Comparison of ENCODE assay signal across 12 cellular contexts in the genomic region with DNA sequence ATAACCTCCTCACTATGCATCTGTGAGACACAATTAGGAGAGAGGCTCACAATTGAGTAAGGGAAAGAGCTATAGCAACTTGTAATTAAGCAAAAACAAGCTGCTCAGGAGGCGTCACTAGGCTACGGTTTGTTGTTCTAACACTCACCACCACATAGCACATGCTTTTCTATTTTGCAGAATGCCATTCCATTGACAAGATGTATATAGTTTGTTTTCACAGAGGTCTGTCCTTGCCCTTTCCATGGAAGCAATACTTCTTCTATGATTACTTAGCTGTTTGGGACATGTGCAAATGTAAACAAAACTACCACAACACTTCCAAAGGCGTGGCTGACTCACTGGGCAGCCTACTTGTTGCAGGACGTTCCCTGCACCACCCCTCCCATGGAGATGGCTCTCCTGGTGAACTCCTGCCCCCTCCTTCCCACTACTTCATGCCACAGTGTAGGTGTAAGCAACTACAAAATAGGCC. TPM values are rescaled to one million over a fixed set of nuclear protein-coding genes. Genes with fewer than 3 reads are reported as not detected.
DNase-seq lines count a peak whose midpoint lies in the region; ATAC-seq and TF ChIP-seq lines count a peak whose summit lies in the region.
"Had no signal": no experiment of that assay in that cellular context is flagged by ENCODE, and none has a peak within 500 bp of the region (broad histone marks: within the 10 kb centered on the region; RNA-seq: fewer than 3 reads in every experiment).

No MANE protein-coding gene starts in this region.

- H3K4me1 ChIP-seq in HEK293 (ENCODE audit: control insufficient read depth, insufficient read depth, low read length) (no peaks in the 10 kb centered on the region), RWPE2 (ENCODE audit: insufficient read depth, poor library complexity, severe bottlenecking) (peaks cover 11% of the 10 kb centered on the region)

- CTCF ChIA-PET in HEK293 (lab: Yijun Ruan, JAX): interaction anchor here (0.6 kb wide), 1 partner anchor 73 kb away, joined by 3 read pairs; no protein-coding TSS in a partner anchor

- no peaks in the 10 kb centered on the region for H3K36me3 ChIP-seq in HEK293 (ENCODE audit: control insufficient read depth in 2 of 2, insufficient read depth in 1 of 2, low read length in 2 of 2)
- H3K36me3 ChIP-seq in RWPE2 (ENCODE audit: low read depth): no peaks in the 10 kb centered on the region

- no peak overlapping the region for H3K4me3 ChIP-seq in HEK293 (ENCODE audit: low read depth, low read length)
- no peak overlapping the region for H3K4me3 ChIP-seq in RWPE2 (ENCODE audit: severe bottlenecking)
- H3K4me3 ChIP-seq in fibroblast of villous mesenchyme (ENCODE audit: low read depth, low read length): no peak overlapping the region

- intact Hi-C loops in sciatic nerve (cut with DNase I): no loop called here

- POLR2A ChIA-PET in HEK293 (lab: Yijun Ruan, JAX): no interaction called here

- no peaks in the 10 kb centered on the region for H3K27me3 ChIP-seq in RWPE2 (ENCODE audit: insufficient read depth, poor library complexity, severe bottlenecking)

- H3K27ac ChIP-seq in HEK293 (ENCODE audit: extremely low read depth, low read depth, low read length) (no peak overlapping the region), RWPE2 (ENCODE audit: poor library complexity, severe bottlenecking) (no peak overlapping the region)

- TF ChIP-seq CTCF in HEK293 (tag by site-specific recombination; IDR thresholded peaks at IDR 0.05): no peak
- TF ChIP-seq CTCF in RWPE2 (IDR thresholded peaks at IDR 0.05; ENCODE audit: poor library complexity, severe bottlenecking): no peak
- TF ChIP-seq CTCF in fibroblast of villous mesenchyme (IDR thresholded peaks at IDR 0.05; ENCODE audit: insufficient read depth, low read depth, low read length): no peak

- no peak for DNase-seq in RWPE2 (ENCODE audit: low spot score)
- DNase-seq in fibroblast of villous mesenchyme (ENCODE audit: low read depth): peak; percentile 99
- no peak for DNase-seq in sciatic nerve (ENCODE audit: low spot score)
- DNase-seq: NCI-H1092 treated with DMSO at 0.1 percent for 48 hours; SIG-M5; stimulated activated CD8-positive, alpha-beta memory T cell treated with anti-CD3 and anti-CD28 coated beads, Interleukin-4, amount 100 ng/mL, for 48 hours had no signal

- ATAC-seq in RWPE2 (ENCODE audit: low read depth) (peak; percentile 91), sciatic nerve (peak; percentile 39), HG03025 (IDR thresholded peaks at IDR 0.05; ENCODE audit: low FRiP score, unreplicated experiment) (no peak), HG02840 (IDR thresholded peaks at IDR 0.05; ENCODE audit: low FRiP score, unreplicated experiment) (no peak), GM21737 (IDR thresholded peaks at IDR 0.05; ENCODE audit: unreplicated experiment) (no peak), HG03439 (IDR thresholded peaks at IDR 0.05; ENCODE audit: unreplicated experiment) (no peak)

- H3K9me3 ChIP-seq in HEK293 (ENCODE audit: control insufficient read depth, insufficient read depth, low read depth, low read length) (no peaks in the 10 kb centered on the region), RWPE2 (ENCODE audit: severe bottlenecking) (no peaks in the 10 kb centered on the region)

TF ChIP-seq in HEK293, 187 proteins besides CTCF, POLR2A, EP300 and RAD21 (continues in another document):
- TF ChIP-seq KLF8 (tag by site-specific recombination; IDR thresholded peaks at IDR 0.05) (no peak), ZNF341 (tag by site-specific recombination; IDR thresholded peaks at IDR 0.05; ENCODE audit: low read depth) (0 out of 2 replicates have a peak, but pooled peaks have one; percentile 21), ZNF239 (tag by site-specific recombination; IDR thresholded peaks at IDR 0.05) (no peak), ZNF335 (tag by site-specific recombination; conservative IDR thresholded peaks at IDR 0.05) (no peak), SP7 (tag by site-specific recombination; IDR thresholded peaks at IDR 0.05) (peak; percentile 67), ZFHX2 (tag by site-specific recombination; conservative IDR thresholded peaks at IDR 0.05) (peak; percentile 57), ZSCAN30 (tag by site-specific recombination; IDR thresholded peaks at IDR 0.05) (no peak), SETDB1 (IDR thresholded peaks at IDR 0.05; ENCODE audit: insufficient read length, low read length) (no peak), ZNF174 (tag by site-specific recombination; IDR thresholded peaks at IDR 0.05) (no peak), KLF16 (tag by site-specific recombination; IDR thresholded peaks at IDR 0.05) (no peak), ZFP69B (tag by site-specific recombination; IDR thresholded peaks at IDR 0.05) (no peak), ZNF132 (tag by site-specific recombination; IDR thresholded peaks at IDR 0.05; ENCODE audit: borderline replicate concordance) (no peak), EGR2 (tag by site-specific recombination; IDR thresholded peaks at IDR 0.05; ENCODE audit: low read depth) (peak; percentile 34; the same call in 1 of the 2 replicates), SCRT2 (tag by site-specific recombination; IDR thresholded peaks at IDR 0.05) (peak; percentile 89)
- TF ChIP-seq, protein P1, sequence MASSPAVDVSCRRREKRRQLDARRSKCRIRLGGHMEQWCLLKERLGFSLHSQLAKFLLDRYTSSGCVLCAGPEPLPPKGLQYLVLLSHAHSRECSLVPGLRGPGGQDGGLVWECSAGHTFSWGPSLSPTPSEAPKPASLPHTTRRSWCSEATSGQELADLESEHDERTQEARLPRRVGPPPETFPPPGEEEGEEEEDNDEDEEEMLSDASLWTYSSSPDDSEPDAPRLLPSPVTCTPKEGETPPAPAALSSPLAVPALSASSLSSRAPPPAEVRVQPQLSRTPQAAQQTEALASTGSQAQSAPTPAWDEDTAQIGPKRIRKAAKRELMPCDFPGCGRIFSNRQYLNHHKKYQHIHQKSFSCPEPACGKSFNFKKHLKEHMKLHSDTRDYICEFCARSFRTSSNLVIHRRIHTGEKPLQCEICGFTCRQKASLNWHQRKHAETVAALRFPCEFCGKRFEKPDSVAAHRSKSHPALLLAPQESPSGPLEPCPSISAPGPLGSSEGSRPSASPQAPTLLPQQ (tag by site-specific recombination; IDR thresholded peaks at IDR 0.05): no peak
- TF ChIP-seq, protein P2, sequence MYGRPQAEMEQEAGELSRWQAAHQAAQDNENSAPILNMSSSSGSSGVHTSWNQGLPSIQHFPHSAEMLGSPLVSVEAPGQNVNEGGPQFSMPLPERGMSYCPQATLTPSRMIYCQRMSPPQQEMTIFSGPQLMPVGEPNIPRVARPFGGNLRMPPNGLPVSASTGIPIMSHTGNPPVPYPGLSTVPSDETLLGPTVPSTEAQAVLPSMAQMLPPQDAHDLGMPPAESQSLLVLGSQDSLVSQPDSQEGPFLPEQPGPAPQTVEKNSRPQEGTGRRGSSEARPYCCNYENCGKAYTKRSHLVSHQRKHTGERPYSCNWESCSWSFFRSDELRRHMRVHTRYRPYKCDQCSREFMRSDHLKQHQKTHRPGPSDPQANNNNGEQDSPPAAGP (tag by site-specific recombination; IDR thresholded peaks at IDR 0.05): peak; percentile 84
- TF ChIP-seq, protein P3, sequence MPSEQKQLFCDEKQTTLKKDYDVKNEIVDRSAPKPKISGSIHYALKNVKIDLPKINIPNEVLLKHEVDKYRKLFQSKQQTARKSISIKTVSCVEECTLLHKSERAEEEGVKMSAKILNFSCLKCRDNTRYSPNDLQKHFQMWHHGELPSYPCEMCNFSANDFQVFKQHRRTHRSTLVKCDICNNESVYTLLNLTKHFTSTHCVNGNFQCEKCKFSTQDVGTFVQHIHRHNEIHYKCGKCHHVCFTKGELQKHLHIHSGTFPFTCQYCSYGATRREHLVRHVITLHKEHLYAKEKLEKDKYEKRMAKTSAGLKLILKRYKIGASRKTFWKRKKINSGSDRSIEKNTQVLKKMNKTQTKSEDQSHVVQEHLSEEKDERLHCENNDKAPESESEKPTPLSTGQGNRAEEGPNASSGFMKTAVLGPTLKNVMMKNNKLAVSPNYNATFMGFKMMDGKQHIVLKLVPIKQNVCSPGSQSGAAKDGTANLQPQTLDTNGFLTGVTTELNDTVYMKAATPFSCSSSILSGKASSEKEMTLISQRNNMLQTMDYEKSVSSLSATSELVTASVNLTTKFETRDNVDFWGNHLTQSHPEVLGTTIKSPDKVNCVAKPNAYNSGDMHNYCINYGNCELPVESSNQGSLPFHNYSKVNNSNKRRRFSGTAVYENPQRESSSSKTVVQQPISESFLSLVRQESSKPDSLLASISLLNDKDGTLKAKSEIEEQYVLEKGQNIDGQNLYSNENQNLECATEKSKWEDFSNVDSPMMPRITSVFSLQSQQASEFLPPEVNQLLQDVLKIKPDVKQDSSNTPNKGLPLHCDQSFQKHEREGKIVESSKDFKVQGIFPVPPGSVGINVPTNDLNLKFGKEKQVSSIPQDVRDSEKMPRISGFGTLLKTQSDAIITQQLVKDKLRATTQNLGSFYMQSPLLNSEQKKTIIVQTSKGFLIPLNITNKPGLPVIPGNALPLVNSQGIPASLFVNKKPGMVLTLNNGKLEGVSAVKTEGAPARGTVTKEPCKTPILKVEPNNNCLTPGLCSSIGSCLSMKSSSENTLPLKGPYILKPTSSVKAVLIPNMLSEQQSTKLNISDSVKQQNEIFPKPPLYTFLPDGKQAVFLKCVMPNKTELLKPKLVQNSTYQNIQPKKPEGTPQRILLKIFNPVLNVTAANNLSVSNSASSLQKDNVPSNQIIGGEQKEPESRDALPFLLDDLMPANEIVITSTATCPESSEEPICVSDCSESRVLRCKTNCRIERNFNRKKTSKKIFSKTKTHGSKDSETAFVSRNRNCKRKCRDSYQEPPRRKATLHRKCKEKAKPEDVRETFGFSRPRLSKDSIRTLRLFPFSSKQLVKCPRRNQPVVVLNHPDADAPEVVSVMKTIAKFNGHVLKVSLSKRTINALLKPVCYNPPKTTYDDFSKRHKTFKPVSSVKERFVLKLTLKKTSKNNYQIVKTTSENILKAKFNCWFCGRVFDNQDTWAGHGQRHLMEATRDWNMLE (tag by site-specific recombination; conservative IDR thresholded peaks at IDR 0.05; ENCODE audit: low read depth): no peak
- TF ChIP-seq, protein P4, sequence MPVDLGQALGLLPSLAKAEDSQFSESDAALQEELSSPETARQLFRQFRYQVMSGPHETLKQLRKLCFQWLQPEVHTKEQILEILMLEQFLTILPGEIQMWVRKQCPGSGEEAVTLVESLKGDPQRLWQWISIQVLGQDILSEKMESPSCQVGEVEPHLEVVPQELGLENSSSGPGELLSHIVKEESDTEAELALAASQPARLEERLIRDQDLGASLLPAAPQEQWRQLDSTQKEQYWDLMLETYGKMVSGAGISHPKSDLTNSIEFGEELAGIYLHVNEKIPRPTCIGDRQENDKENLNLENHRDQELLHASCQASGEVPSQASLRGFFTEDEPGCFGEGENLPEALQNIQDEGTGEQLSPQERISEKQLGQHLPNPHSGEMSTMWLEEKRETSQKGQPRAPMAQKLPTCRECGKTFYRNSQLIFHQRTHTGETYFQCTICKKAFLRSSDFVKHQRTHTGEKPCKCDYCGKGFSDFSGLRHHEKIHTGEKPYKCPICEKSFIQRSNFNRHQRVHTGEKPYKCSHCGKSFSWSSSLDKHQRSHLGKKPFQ (tag by site-specific recombination; IDR thresholded peaks at IDR 0.05): no peak

RNA-seq across cellular contexts. Expression of a gene that starts 33.9 kb away (rescaled TPM):
- total RNA-seq in fibroblast of villous mesenchyme (not detected in 2 replicates), sciatic nerve (not detected)
- total RNA-seq: pulmonary artery endothelial cell had no signal

Comparison
In these comparisons a context has a peak if more than half of its experiments do, and no peak if none do; other contexts are left out.
1. ATAC-seq: peak in RWPE2 (single experiment) and sciatic nerve (single experiment); none in HG03025 (single experiment), HG02840 (single experiment), GM21737 (single experiment) and HG03439 (single experiment).